Comparison of ENCODE assay signal across 8 cellular contexts in genomic region chr5:42994285-42995151, GRCh38. TPM values are rescaled to one million over a fixed set of nuclear protein-coding genes. Genes with fewer than 3 reads are reported as not detected.
DNase-seq lines count a peak whose midpoint lies in the region; ATAC-seq and TF ChIP-seq lines count a peak whose summit lies in the region.

No MANE protein-coding gene starts in this region.

- peak overlapping the region; percentile 96 for H3K4me2 ChIP-seq in HCT116 (ENCODE audit: low read length)

- POLR2A ChIA-PET in HCT116 (lab: Charles Lee): interaction anchor here (1.6 kb wide), 1 partner anchor 25 kb away, joined by 9 read pairs; no protein-coding TSS in a partner anchor

- no peaks in the 10 kb centered on the region for H3K27me3 ChIP-seq in HCT116 (ENCODE audit: insufficient read depth, low read length)
- peaks cover 86% of the 10 kb centered on the region for H3K27me3 ChIP-seq in lower lobe of right lung (ENCODE audit: low read depth)

- H3K9me3 ChIP-seq in HCT116 (ENCODE audit: control insufficient read depth in 1 of 2, insufficient read depth in 1 of 2, low read depth in 1 of 2, low read length in 2 of 2) (no peaks in the 10 kb centered on the region), lower lobe of right lung (no peaks in the 10 kb centered on the region)

- H3K4me3 ChIP-seq in GM08714 (ENCODE audit: low read length): peak overlapping the region; percentile 66
- H3K4me3 ChIP-seq in HCT116 (replicated peaks in 1 of 2; ENCODE audit: low read depth in 1 of 2, low read length in 2 of 2): peak overlapping the region; percentile 54 to 77
- H3K4me3 ChIP-seq in NB4 (ENCODE audit: low read depth, low read length): peak overlapping the region; percentile 96
- peak overlapping the region; percentile 58 for H3K4me3 ChIP-seq in lower lobe of right lung

- CTCF ChIA-PET in HCT116 (lab: Charles Lee): interaction anchor here (1.0 to 1.7 kb wide), 5 partner anchors 25 to 86 kb away, joined by 3 to 13 read pairs (median 6); partner anchors contain the start of gene ANXA2R

- H3K27ac ChIP-seq in HCT116 (ENCODE audit: low read depth, low read length): peak overlapping the region; percentile 28; the same call in 1 of the 2 replicates
- H3K27ac ChIP-seq in lower lobe of right lung: peak overlapping the region; percentile 99

- H3K4me1 ChIP-seq in HCT116 (ENCODE audit: control insufficient read depth in 1 of 2, insufficient read depth in 2 of 2, low read length in 2 of 2) (peaks cover 9 to 35% of the 10 kb centered on the region in 2 experiments; a peak in 3 of 4 replicates), lower lobe of right lung (peaks cover 17% of the 10 kb centered on the region)

- TF ChIP-seq CTCF in HCT116 (IDR thresholded peaks at IDR 0.05 in 2 of 3, conservative IDR thresholded peaks at IDR 0.05 in 1 of 3; ENCODE audit: borderline replicate concordance in 1 of 3, insufficient read depth in 1 of 3, low read depth in 2 of 3, low read length in 2 of 3) (peak; percentile 76 to 83 (median 82)), NB4 (IDR thresholded peaks at IDR 0.05; ENCODE audit: low read depth, low read length) (peak; percentile 81), lower lobe of right lung (IDR thresholded peaks at IDR 0.05) (peak; percentile 88)

- H2AFZ ChIP-seq in HCT116 (ENCODE audit: low read depth, low read length, poor library complexity, severe bottlenecking): peak overlapping the region; percentile 99

- no TSS peak for BruUV-seq in HCT116 (replicated peaks; lab: Mats Ljungman, UMichigan)

- H3K9ac ChIP-seq in HCT116 (ENCODE audit: low read length): no peak overlapping the region

- H3K79me2 ChIP-seq in HCT116 (ENCODE audit: insufficient read depth, low read length): no peaks in the 10 kb centered on the region

- RAD21 ChIA-PET in HCT116 (lab: Charles Lee; ENCODE audit: low non-redundant PET in 1 of 2, low total read pairs in 2 of 2, uncharacterized antibody in 2 of 2, unreplicated experiment in 2 of 2): no interaction called here

- no peaks in the 10 kb centered on the region for H3K36me3 ChIP-seq in HCT116 (ENCODE audit: control insufficient read depth in 1 of 2, insufficient read depth in 2 of 2, low read length in 2 of 2)
- H3K36me3 ChIP-seq in lower lobe of right lung: no peaks in the 10 kb centered on the region

- ATAC-seq in HCT116 (peak; percentile 78), lower lobe of right lung (peak; percentile 84 to 87)

- TF ChIP-seq RAD21 in HCT116 (IDR thresholded peaks at IDR 0.05; ENCODE audit: low read depth): peak; percentile 67

- peak; percentile 81 for DNase-seq in HCT116 (ENCODE audit: low read depth, low spot score)
- peak; percentile 95 for DNase-seq in NB4 (ENCODE audit: low read depth)
- peak; percentile 78 to 82 for DNase-seq in activated CD4-positive, alpha-beta T cell treated with anti-CD3 and anti-CD28 coated beads for 24 hours (ENCODE audit: low read depth in 2 of 2)
- DNase-seq in dedifferentiated amniotic fluid mesenchymal stem cell (ENCODE audit: extremely low spot score): peak; percentile 94
- peak; percentile 89 for DNase-seq in lower lobe of right lung
- peak; percentile 77 to 81 for DNase-seq in stimulated activated CD4-positive, alpha-beta T cell treated with anti-CD3 and anti-CD28 coated beads, Interleukin-4, amount 100 ng/mL, for 4 hours
- no peak for DNase-seq in NCI-H2107 treated with DMSO at 0.1 percent for 48 hours (lab: John Stamatoyannopoulos, UW; ENCODE audit: unreplicated experiment)

- TF ChIP-seq POLR2A in HCT116 (IDR thresholded peaks at IDR 0.05; ENCODE audit: borderline replicate concordance, extremely low read depth, insufficient read depth, insufficient read length): no peak
- peak; percentile 29 for TF ChIP-seq POLR2A in NB4 (IDR thresholded peaks at IDR 0.05; ENCODE audit: extremely low read depth, insufficient read length)

- no peaks in the 10 kb centered on the region for H3K9me2 ChIP-seq in HCT116 (ENCODE audit: insufficient read depth)

- no peaks in the 10 kb centered on the region for H4K20me1 ChIP-seq in HCT116 (ENCODE audit: insufficient read depth)

- intact Hi-C loops in HCT116 (cut with micrococcal nuclease) (loop anchor here (1.0 to 5.0 kb wide), 5 partner anchors 14 to 128 kb away; partner anchors contain the start of genes ANXA2R and ZNF131), lower lobe of right lung (cut with DNase I) (loop anchor here (5.0 kb wide), 1 partner anchor 42 kb away; no protein-coding TSS in a partner anchor)

TF ChIP-seq in HCT116, 20 proteins besides CTCF, POLR2A, EP300 and RAD21:
- no peak for TF ChIP-seq ZFX (IDR thresholded peaks at IDR 0.05)
- TF ChIP-seq REST (IDR thresholded peaks at IDR 0.05; ENCODE audit: low read depth): no peak
- TF ChIP-seq SIN3A (IDR thresholded peaks at IDR 0.05; ENCODE audit: low read depth): peak; percentile 88
- TF ChIP-seq ATF3 (IDR thresholded peaks at IDR 0.05): no peak
- TF ChIP-seq FOSL1 (IDR thresholded peaks at IDR 0.05; ENCODE audit: low read depth): no peak
- TF ChIP-seq SRF (IDR thresholded peaks at IDR 0.05; ENCODE audit: low read depth): no peak
- TF ChIP-seq EGR1 (IDR thresholded peaks at IDR 0.05; ENCODE audit: low read depth): no peak
- TF ChIP-seq SP1 (IDR thresholded peaks at IDR 0.05; ENCODE audit: low read depth): no peak
- TF ChIP-seq CBX3 (IDR thresholded peaks at IDR 0.05; ENCODE audit: low read depth): peak; percentile 74; the same call in 1 of the 2 replicates
- TF ChIP-seq EZH2phosphoT487 (IDR thresholded peaks at IDR 0.05; ENCODE audit: borderline replicate concordance): no peak
- TF ChIP-seq MAX (IDR thresholded peaks at IDR 0.05): peak; percentile 49; the same call in 1 of the 2 replicates
- peak; percentile 43 for TF ChIP-seq YY1 (IDR thresholded peaks at IDR 0.05; ENCODE audit: extremely low read depth, insufficient replicate concordance, low read depth, low read length)
- no peak for TF ChIP-seq POLR2AphosphoS5 (IDR thresholded peaks at IDR 0.05; ENCODE audit: low read depth, low read length)
- no peak for TF ChIP-seq EZH2 (IDR thresholded peaks at IDR 0.05)
- no peak for TF ChIP-seq JUND (IDR thresholded peaks at IDR 0.05)
- TF ChIP-seq ZBTB33 (IDR thresholded peaks at IDR 0.05; ENCODE audit: extremely low read depth, insufficient replicate concordance, low read length): no peak
- no peak for TF ChIP-seq CEBPB (IDR thresholded peaks at IDR 0.05; ENCODE audit: low read depth)
- TF ChIP-seq ELF1 (IDR thresholded peaks at IDR 0.05; ENCODE audit: borderline replicate concordance, low read depth): no peak; the same call in 1 of the 2 replicates
- TF ChIP-seq TCF7L2 (IDR thresholded peaks at IDR 0.05; ENCODE audit: borderline replicate concordance, extremely low read depth, insufficient read depth, insufficient read length): no peak
TF ChIP-seq in HCT116: peak in this region for 4.

RNA-seq across cellular contexts. Expression of gene ANXA2R, which starts 45.6 kb away (rescaled TPM):
- 0.37 TPM for total RNA-seq in HCT116 (2021; ENCODE audit: unreplicated experiment)
- 0.30 and 0.34 TPM in 2 replicates for polyA plus RNA-seq in HCT116 (2012)
- total RNA-seq in lower lobe of right lung: 4.4 TPM
